In genomic region chr12:96420255-96420930, GRCh38 we compare ENCODE assay signal across 9 cellular contexts. TPM values are rescaled to one million over a fixed set of nuclear protein-coding genes. Genes with fewer than 3 reads are reported as not detected.
DNase-seq lines count a peak whose midpoint lies in the region; ATAC-seq, FAIRE-seq and TF ChIP-seq lines count a peak whose summit lies in the region.
"Had no signal": no experiment of that assay in that cellular context is flagged by ENCODE, and none has a peak within 500 bp of the region (broad histone marks: within the 10 kb centered on the region; RNA-seq: fewer than 3 reads in every experiment).

No MANE protein-coding gene starts in this region.

- H2AFZ ChIP-seq in astrocyte (ENCODE audit: low read depth, low read length) = no peak overlapping the region

- no peak overlapping the region for H3K4me2 ChIP-seq in astrocyte (ENCODE audit: low read length)

- no peaks in the 10 kb centered on the region for H4K20me1 ChIP-seq in astrocyte (ENCODE audit: insufficient read depth, low read length)

- no peaks in the 10 kb centered on the region for H3K9me3 ChIP-seq in CD4-positive, CD25-positive, alpha-beta regulatory T cell (ENCODE audit: control insufficient read depth in 2 of 2, low read length in 2 of 2)
- H3K9me3 ChIP-seq in astrocyte (ENCODE audit: insufficient read depth, low read depth, low read length) (no peaks in the 10 kb centered on the region), mucosa of descending colon (no peaks in the 10 kb centered on the region)
- H3K9me3 ChIP-seq: pancreas had no signal

- no peaks in the 10 kb centered on the region for H3K9me3 Mint-ChIP-seq in CD4-positive, CD25-positive, alpha-beta regulatory T cell
- H3K9me3 Mint-ChIP-seq in HFFc6 (peaks cover 30% of the 10 kb centered on the region), astrocyte (ENCODE audit: unreplicated experiment) (peaks cover 5% of the 10 kb centered on the region), nephron progenitor cell (no peaks in the 10 kb centered on the region)

- no peak for FAIRE-seq in astrocyte (lab: Jason Lieb, UNC)
- FAIRE-seq: pancreas had no signal

- peak overlapping the region; percentile 68 for H3K4me3 ChIP-seq in CD4-positive, CD25-positive, alpha-beta regulatory T cell (ENCODE audit: low read depth, low read length)
- H3K4me3 ChIP-seq in astrocyte (ENCODE audit: insufficient read depth, low read depth, low read length) = no peak overlapping the region
- no peak overlapping the region for H3K4me3 ChIP-seq in foreskin fibroblast (ENCODE audit: low read depth in 1 of 2, low read length in 2 of 2)
- H3K4me3 ChIP-seq in mucosa of descending colon = no peak overlapping the region
- H3K4me3 ChIP-seq: pancreas had no signal

- intact Hi-C loops in mucosa of descending colon (cut with DNase I, micrococcal nuclease) = no loop called here

- H3K27me3 Mint-ChIP-seq in CD4-positive, CD25-positive, alpha-beta regulatory T cell = no peaks in the 10 kb centered on the region
- H3K27me3 Mint-ChIP-seq in HFFc6 (ENCODE audit: insufficient read depth) (peaks cover 2% of the 10 kb centered on the region), astrocyte (ENCODE audit: low read depth, unreplicated experiment) (no peaks in the 10 kb centered on the region), nephron progenitor cell (ENCODE audit: low read depth, poor library complexity) (no peaks in the 10 kb centered on the region)

- peak overlapping the region; percentile 73 to 90 (median 86) for H3K4me3 Mint-ChIP-seq in CD4-positive, CD25-positive, alpha-beta regulatory T cell
- H3K4me3 Mint-ChIP-seq in HFFc6 (no peak overlapping the region), astrocyte (ENCODE audit: unreplicated experiment) (no peak overlapping the region), nephron progenitor cell (no peak overlapping the region)

- H3K36me3 Mint-ChIP-seq in CD4-positive, CD25-positive, alpha-beta regulatory T cell = peaks cover 5% of the 10 kb centered on the region
- peaks cover 37% of the 10 kb centered on the region for H3K36me3 Mint-ChIP-seq in HFFc6 (ENCODE audit: low read depth)
- peaks cover 5% of the 10 kb centered on the region for H3K36me3 Mint-ChIP-seq in astrocyte (ENCODE audit: low read depth, unreplicated experiment)
- H3K36me3 Mint-ChIP-seq in nephron progenitor cell (ENCODE audit: low read depth) = no peaks in the 10 kb centered on the region

- H3K4me1 ChIP-seq in CD4-positive, CD25-positive, alpha-beta regulatory T cell (ENCODE audit: control insufficient read depth, insufficient read depth, low read length, poor library complexity, severe bottlenecking) = peaks cover 7% of the 10 kb centered on the region
- H3K4me1 ChIP-seq in astrocyte (ENCODE audit: insufficient read depth, low read length) (peaks cover 15% of the 10 kb centered on the region), mucosa of descending colon (ENCODE audit: low read depth) (no peaks in the 10 kb centered on the region)
- H3K4me1 ChIP-seq: pancreas had no signal

- H3K36me3 ChIP-seq in CD4-positive, CD25-positive, alpha-beta regulatory T cell (ENCODE audit: control insufficient read depth, insufficient read depth, low read length) = no peaks in the 10 kb centered on the region
- no peaks in the 10 kb centered on the region for H3K36me3 ChIP-seq in astrocyte (ENCODE audit: insufficient read depth, low read length)
- no peaks in the 10 kb centered on the region for H3K36me3 ChIP-seq in mucosa of descending colon (ENCODE audit: low read depth)
- H3K36me3 ChIP-seq: pancreas had no signal

- peak overlapping the region; percentile 94 to 96 (median 95) for H3K27ac Mint-ChIP-seq in CD4-positive, CD25-positive, alpha-beta regulatory T cell
- H3K27ac Mint-ChIP-seq in HFFc6 = peak overlapping the region; percentile 58; the same call in 1 of the 2 replicates
- H3K27ac Mint-ChIP-seq in astrocyte (ENCODE audit: unreplicated experiment) = no peak overlapping the region
- H3K27ac Mint-ChIP-seq in nephron progenitor cell = peak overlapping the region; percentile 75

- no peak overlapping the region for H3K9ac ChIP-seq in astrocyte (ENCODE audit: low read length)

- H3K27me3 ChIP-seq in CD4-positive, CD25-positive, alpha-beta regulatory T cell (ENCODE audit: control insufficient read depth, insufficient read depth, low read length) = no peaks in the 10 kb centered on the region
- no peaks in the 10 kb centered on the region for H3K27me3 ChIP-seq in astrocyte (ENCODE audit: insufficient read depth, low read length)
- H3K27me3 ChIP-seq: pancreas had no signal

- ATAC-seq in CD4-positive, CD25-positive, alpha-beta regulatory T cell (ENCODE audit: low read depth in 2 of 2) = no peak
- no peak for ATAC-seq in GM21447 (IDR thresholded peaks at IDR 0.05; ENCODE audit: unreplicated experiment)
- ATAC-seq in mucosa of descending colon = no peak
- no peak for ATAC-seq in GM21576 (IDR thresholded peaks at IDR 0.05; ENCODE audit: unreplicated experiment)
- ATAC-seq: pancreas had no signal

- no peaks in the 10 kb centered on the region for H3K79me2 ChIP-seq in astrocyte (ENCODE audit: insufficient read depth, low read length)

- no peak for DNase-seq in CD4-positive, CD25-positive, alpha-beta regulatory T cell
- no peak for DNase-seq in HFFc6
- DNase-seq in astrocyte (ENCODE audit: low read depth) = peak; percentile 20
- DNase-seq in nephron progenitor cell = no peak
- DNase-seq in foreskin fibroblast = no peak
- DNase-seq in mucosa of descending colon = no peak
- DNase-seq: pancreas had no signal

- TF ChIP-seq CTCF in HFFc6 (IDR thresholded peaks at IDR 0.05) = no peak
- no peak for TF ChIP-seq CTCF in astrocyte (IDR thresholded peaks at IDR 0.05; ENCODE audit: insufficient read depth, low read depth, low read length)
- no peak for TF ChIP-seq CTCF in nephron progenitor cell (IDR thresholded peaks at IDR 0.05)
- no peak for TF ChIP-seq CTCF in foreskin fibroblast (IDR thresholded peaks at IDR 0.05; ENCODE audit: low read depth, low read length)
- TF ChIP-seq CTCF in mucosa of descending colon (IDR thresholded peaks at IDR 0.05) = no peak

- H3K4me1 Mint-ChIP-seq in CD4-positive, CD25-positive, alpha-beta regulatory T cell = peaks cover 5 to 57% (median 36%) of the 10 kb centered on the region in 4 donors
- peaks cover 61% of the 10 kb centered on the region for H3K4me1 Mint-ChIP-seq in HFFc6 (ENCODE audit: low read depth)
- peaks cover 14% of the 10 kb centered on the region for H3K4me1 Mint-ChIP-seq in astrocyte (ENCODE audit: low read depth, unreplicated experiment)
- H3K4me1 Mint-ChIP-seq in nephron progenitor cell = peaks cover 5% of the 10 kb centered on the region

- H3K27ac ChIP-seq in CD4-positive, CD25-positive, alpha-beta regulatory T cell (ENCODE audit: insufficient read depth, low read length, poor library complexity, severe bottlenecking) = no peak overlapping the region
- H3K27ac ChIP-seq in astrocyte (ENCODE audit: low read depth, low read length) = no peak overlapping the region
- H3K27ac ChIP-seq: pancreas had no signal

RNA-seq across cellular contexts. Expression of gene CDK17, which starts 20.2 kb away (rescaled TPM):
- total RNA-seq in CD4-positive, CD25-positive, alpha-beta regulatory T cell = 120 TPM
- polyA plus RNA-seq in CD4-positive, CD25-positive, alpha-beta regulatory T cell = 10 to 100 TPM; 21.6 to 33.5 (median 24.6) TPM
- total RNA-seq in HFFc6 (2021; fragmentation: NEBNext Ultra II Directional; extraction: Animal tissue kit (Norgen Biotek cat#: 25700)) = 10 to 100 TPM; 24.6 to 28.8 (median 26.5) TPM
- 53.0 and 64.2 TPM in 2 replicates for total RNA-seq in astrocyte
- 10 to 100 TPM; 19.5 to 43.5 (median 24.0) TPM for total RNA-seq in mucosa of descending colon

Comparison
In these comparisons a context has a peak if more than half of its experiments do, and no peak if none do; other contexts are left out.
1. H3K4me3 Mint-ChIP-seq: peak in CD4-positive, CD25-positive, alpha-beta regulatory T cell (4 of 4); none in HFFc6 (single experiment), astrocyte (single experiment) and nephron progenitor cell (single experiment).